Comparison of ENCODE assay signal across 10 cellular contexts in the genomic region with DNA sequence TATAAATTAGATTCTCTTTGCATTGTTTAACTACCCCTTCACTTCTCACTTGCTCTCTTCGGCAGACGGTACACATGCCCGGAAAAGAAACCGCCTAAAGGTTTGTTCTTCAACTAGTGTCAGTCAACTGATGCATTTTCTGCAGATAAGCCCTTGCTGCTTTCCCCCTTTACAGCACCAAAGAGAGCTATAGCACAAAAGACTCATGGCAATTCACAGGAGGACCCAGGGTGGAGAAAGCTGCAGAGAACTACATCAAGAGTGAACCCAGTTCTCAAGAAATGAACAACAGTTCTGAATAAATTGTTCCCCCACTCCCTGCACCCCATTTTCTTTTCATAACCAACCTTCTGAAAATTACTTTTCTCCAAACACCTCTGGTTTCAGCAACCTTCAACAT. TPM values are rescaled to one million over a fixed set of nuclear protein-coding genes. Genes with fewer than 3 reads are reported as not detected.
DNase-seq lines count a peak whose midpoint lies in the region; ATAC-seq and FAIRE-seq lines count a peak whose summit lies in the region.
"Had no signal": no experiment of that assay in that cellular context is flagged by ENCODE, and none has a peak within 500 bp of the region (broad histone marks: within the 10 kb centered on the region; RNA-seq: fewer than 3 reads in every experiment).

No MANE protein-coding gene starts in this region.

- H3K36me3 ChIP-seq in subcutaneous abdominal adipose tissue (ENCODE audit: control insufficient read depth in 5 of 5, insufficient read depth in 5 of 5, low read length in 5 of 5), result peaks cover 64 to 86% (median 81%) of the 10 kb centered on the region in 5 donors

- peaks cover 71% of the 10 kb centered on the region for H3K4me1 Mint-ChIP-seq in activated T-helper 1 cell treated with anti-CD3 and anti-CD28 coated beads, Interleukin-12 subunit alpha, Interleukin-12 subunit beta, Interleukin-2, Interleukin-4 antibody, amounts not matched to agents 30 ng/mL and 10 ng/mL and 1 ng/mL, durations not matched to agents 14 hours and 24 hours and 36 hours (ENCODE audit: low read depth)

- no peak overlapping the region for H3K9ac ChIP-seq in subcutaneous abdominal adipose tissue (ENCODE audit: low read length in 5 of 5)
- H3K9ac ChIP-seq: parathyroid adenoma had no signal

- peaks cover 0 to 65% (median 26%) of the 10 kb centered on the region in 5 donors for H3K4me1 ChIP-seq in subcutaneous abdominal adipose tissue (ENCODE audit: control insufficient read depth in 5 of 5, insufficient read depth in 5 of 5, low read length in 5 of 5)

- H3K4me3 ChIP-seq in subcutaneous abdominal adipose tissue (ENCODE audit: low read depth in 1 of 5, low read length in 5 of 5), result no peak overlapping the region

- H3K27ac Mint-ChIP-seq in activated T-helper 1 cell treated with anti-CD3 and anti-CD28 coated beads, Interleukin-12 subunit alpha, Interleukin-12 subunit beta, Interleukin-2, Interleukin-4 antibody, amounts not matched to agents 30 ng/mL and 10 ng/mL and 1 ng/mL, durations not matched to agents 14 hours and 24 hours and 36 hours, result peak overlapping the region; percentile 92

- no peaks in the 10 kb centered on the region for H3K9me3 Mint-ChIP-seq in activated T-helper 1 cell treated with anti-CD3 and anti-CD28 coated beads, Interleukin-12 subunit alpha, Interleukin-12 subunit beta, Interleukin-2, Interleukin-4 antibody, amounts not matched to agents 30 ng/mL and 10 ng/mL and 1 ng/mL, durations not matched to agents 14 hours and 24 hours and 36 hours

- H3K36me3 Mint-ChIP-seq in activated T-helper 1 cell treated with anti-CD3 and anti-CD28 coated beads, Interleukin-12 subunit alpha, Interleukin-12 subunit beta, Interleukin-2, Interleukin-4 antibody, amounts not matched to agents 30 ng/mL and 10 ng/mL and 1 ng/mL, durations not matched to agents 14 hours and 24 hours and 36 hours (ENCODE audit: low read depth), result peaks cover 66% of the 10 kb centered on the region

- intact Hi-C loops in activated T-helper 1 cell treated with anti-CD3 and anti-CD28 coated beads, Interleukin-12 subunit alpha, Interleukin-12 subunit beta, Interleukin-2, Interleukin-4 antibody, amounts not matched to agents 30 ng/mL and 10 ng/mL and 1 ng/mL, durations not matched to agents 14 hours and 24 hours and 36 hours (cut with micrococcal nuclease), result loop anchor here (1.0 to 10.0 kb wide), 8 partner anchors 8 to 429 kb away; partner anchors contain the start of genes CEP57L1, MICAL1 and SESN1

- no peak for FAIRE-seq in HTR-8/SVneo (lab: Jason Lieb, UNC)

- H3K27ac ChIP-seq in subcutaneous abdominal adipose tissue (ENCODE audit: low read depth, low read length), result peak overlapping the region; percentile 70
- H3K27ac ChIP-seq: parathyroid adenoma had no signal

- DNase-seq in stimulated activated CD4-positive, alpha-beta T cell treated with anti-CD3 and anti-CD28 coated beads, Interleukin-4, amount 100 ng/mL, for 24 hours, result peak; percentile 36
- no peak for DNase-seq in stimulated activated CD4-positive, alpha-beta T cell treated with anti-CD3 and anti-CD28 coated beads, Interleukin-12 subunit alpha, Interleukin-12 subunit beta, amount 100 ng/mL, for 4 hours
- DNase-seq in activated T-helper 1 cell treated with anti-CD3 and anti-CD28 coated beads, Interleukin-12 subunit alpha, Interleukin-12 subunit beta, Interleukin-2, Interleukin-4 antibody, amounts not matched to agents 30 ng/mL and 10 ng/mL and 1 ng/mL, durations not matched to agents 14 hours and 24 hours and 36 hours (ENCODE audit: low spot score), result no peak
- no peak for DNase-seq in EL
- no peak for DNase-seq in HTR-8/SVneo (ENCODE audit: insufficient read length, low spot score)
- DNase-seq: central memory CD4-positive, alpha-beta T cell had no signal

- no peaks in the 10 kb centered on the region for H3K27me3 ChIP-seq in subcutaneous abdominal adipose tissue (ENCODE audit: control insufficient read depth in 5 of 5, insufficient read depth in 4 of 5, low read length in 5 of 5)

- peak; percentile 10 for ATAC-seq in HG02852 (IDR thresholded peaks at IDR 0.05; ENCODE audit: unreplicated experiment)
- no peak for ATAC-seq in HG03442 (IDR thresholded peaks at IDR 0.05; ENCODE audit: unreplicated experiment)

- H3K27me3 Mint-ChIP-seq in activated T-helper 1 cell treated with anti-CD3 and anti-CD28 coated beads, Interleukin-12 subunit alpha, Interleukin-12 subunit beta, Interleukin-2, Interleukin-4 antibody, amounts not matched to agents 30 ng/mL and 10 ng/mL and 1 ng/mL, durations not matched to agents 14 hours and 24 hours and 36 hours (ENCODE audit: insufficient read depth), result no peaks in the 10 kb centered on the region

- H3K9me3 ChIP-seq in subcutaneous abdominal adipose tissue (ENCODE audit: control insufficient read depth in 5 of 5, low read length in 5 of 5), result no peaks in the 10 kb centered on the region

- H3K4me3 Mint-ChIP-seq in activated T-helper 1 cell treated with anti-CD3 and anti-CD28 coated beads, Interleukin-12 subunit alpha, Interleukin-12 subunit beta, Interleukin-2, Interleukin-4 antibody, amounts not matched to agents 30 ng/mL and 10 ng/mL and 1 ng/mL, durations not matched to agents 14 hours and 24 hours and 36 hours, result peak overlapping the region; percentile 81

RNA-seq across cellular contexts. Expression of gene CD164, which starts 8.9 kb away (rescaled TPM):
- total RNA-seq in activated T-helper 1 cell treated with anti-CD3 and anti-CD28 coated beads, Interleukin-12 subunit alpha, Interleukin-12 subunit beta, Interleukin-2, Interleukin-4 antibody, amounts not matched to agents 30 ng/mL and 10 ng/mL and 1 ng/mL, durations not matched to agents 14 hours and 24 hours and 36 hours, result 249 and 251 TPM in 2 replicates
